ENCODE assay signal across 8 cellular contexts in genomic region chr17:30667552-30668371, GRCh38.
DNase-seq lines count a peak whose midpoint lies in the region; ATAC-seq and TF ChIP-seq lines count a peak whose summit lies in the region.
"Not testable (repeated sequence)": the region's sequence is repeated elsewhere in the genome, so short reads cannot be mapped to it uniquely, and the experiment has no call there.

No MANE protein-coding gene starts in this region.

- H3K4me3 ChIP-seq in adrenal gland (peak overlapping the region in 2 of 4 donors; percentile 13 to 70), esophagus muscularis mucosa (peak overlapping the region; percentile 55 to 67 (median 58)), parathyroid adenoma (ENCODE audit: low read depth, low read length) (peak overlapping the region; percentile 31), upper lobe of left lung (peak overlapping the region in 3 of 4 donors; percentile 41 to 52 (median 50))

- not testable (repeated sequence) for TF ChIP-seq EP300 in esophagus muscularis mucosa (IDR thresholded peaks at IDR 0.05); upper lobe of left lung (IDR thresholded peaks at IDR 0.05)

- not testable (repeated sequence) for H3K27me3 ChIP-seq in adrenal gland; esophagus muscularis mucosa; parathyroid adenoma (ENCODE audit: control insufficient read depth, insufficient read depth, low read length); upper lobe of left lung

- H3K9me3 ChIP-seq in adrenal gland (replicated peaks in 1 of 3); esophagus muscularis mucosa; parathyroid adenoma (ENCODE audit: control insufficient read depth, low read length); upper lobe of left lung: not testable (repeated sequence)

- H3K27ac ChIP-seq in adrenal gland, parathyroid adenoma: not testable (repeated sequence)
- H3K27ac ChIP-seq in esophagus muscularis mucosa (replicated peaks in 1 of 4) (peak overlapping the region in 2 of 4 donors; percentile 7 to 38), upper lobe of left lung (peak overlapping the region in 1 of 4 donors; percentile 26)

- H3K4me2 ChIP-seq in parathyroid adenoma (ENCODE audit: low read length), result peak overlapping the region; percentile 55

- TF ChIP-seq POLR2A in adrenal gland (IDR thresholded peaks at IDR 0.05); esophagus muscularis mucosa (IDR thresholded peaks at IDR 0.05; ENCODE audit: low read depth); upper lobe of left lung (IDR thresholded peaks at IDR 0.05): not testable (repeated sequence)

- H3K9ac ChIP-seq in parathyroid adenoma, result not testable (repeated sequence)

- not testable (repeated sequence) for H3K4me1 ChIP-seq in adrenal gland (replicated peaks in 1 of 2); parathyroid adenoma; upper lobe of left lung
- peaks cover 3 to 12% (median 10%) of the 10 kb centered on the region in 4 donors for H3K4me1 ChIP-seq in esophagus muscularis mucosa

- DNase-seq in DMS53 (lab: John Stamatoyannopoulos, UW) (peak; percentile 69), NCI-H1417 (lab: John Stamatoyannopoulos, UW) (peak; percentile 6 to 59 (median 19)), SHP77 treated with DMSO at 0.1 percent for 48 hours (lab: John Stamatoyannopoulos, UW) (peak; percentile 23), adrenal gland (peak; percentile 15 to 70 (median 50)), kidney tubule cell (ENCODE audit: low spot score) (peak; percentile 33)
- not testable (repeated sequence) for DNase-seq in esophagus muscularis mucosa (ENCODE audit: extremely low spot score); upper lobe of left lung

- TF ChIP-seq CTCF in adrenal gland (IDR thresholded peaks at IDR 0.05); esophagus muscularis mucosa (IDR thresholded peaks at IDR 0.05); parathyroid adenoma (IDR thresholded peaks at IDR 0.05); upper lobe of left lung (IDR thresholded peaks at IDR 0.05): not testable (repeated sequence)

- H3K36me3 ChIP-seq in adrenal gland (replicated peaks in 1 of 2); esophagus muscularis mucosa; parathyroid adenoma (ENCODE audit: control insufficient read depth, insufficient read depth, low read length); upper lobe of left lung: not testable (repeated sequence)

- ATAC-seq in upper lobe of left lung (ENCODE audit: low FRiP score in 2 of 2), result peak; percentile 32 to 85

- H3K79me2 ChIP-seq in parathyroid adenoma, result not testable (repeated sequence)

- H2AFZ ChIP-seq in parathyroid adenoma, result peak overlapping the region; percentile 96

- WGBS in adrenal gland, 4 donors, result 0% methylated on average over 3 to 29 of the region's 41 CpGs; no CpG with 5 or more reads in 1 of the 4 donors
- 4% methylated on average over 4 of the region's 41 CpGs for WGBS in esophagus muscularis mucosa
- WGBS in upper lobe of left lung, 2 donors, result 0% methylated on average over 6 of the region's 41 CpGs; no CpG with 5 or more reads in 1 of the 2 donors

- intact Hi-C loops in adrenal gland (cut with DNase I); esophagus muscularis mucosa (cut with DNase I): not testable (repeated sequence)
